Comparison of ENCODE assay signal across 8 cellular contexts in genomic region chr2:86562485-86562890, GRCh38. TPM values are rescaled to one million over a fixed set of nuclear protein-coding genes. Genes with fewer than 3 reads are reported as not detected.
DNase-seq lines count a peak whose midpoint lies in the region; ATAC-seq and TF ChIP-seq lines count a peak whose summit lies in the region.

No MANE protein-coding gene starts in this region.

- H3K9ac ChIP-seq in muscle layer of colon (ENCODE audit: low read length), result peak overlapping the region; percentile 76

- intact Hi-C loops in CD14-positive monocyte (cut with micrococcal nuclease), result loop anchor here (5.0 to 10.0 kb wide), 4 partner anchors 60 to 1148 kb away; partner anchors contain the start of genes KDM3A (in 2 of the 2), RNF103 (in 2 of the 2), CAPG (in 1 of the 2) and SH2D6 (in 1 of the 2)
- intact Hi-C loops in breast epithelium (cut with DNase I; ENCODE audit: low total_unique reads), result no loop called here

- peak overlapping the region; percentile 89 to 97 for H3K4me3 Mint-ChIP-seq in CD14-positive monocyte

- peaks cover 34% of the 10 kb centered on the region for H3K4me1 Mint-ChIP-seq in CD14-positive monocyte

- H3K9me3 Mint-ChIP-seq in CD14-positive monocyte, result peaks cover 0 to 8% (median 3%) of the 10 kb centered on the region in 7 donors

- H3K4me3 ChIP-seq in breast epithelium (peak overlapping the region; percentile 75 to 83 (median 82)), muscle layer of colon (ENCODE audit: low read depth in 1 of 2, low read length in 2 of 2) (peak overlapping the region; percentile 82 to 90)

- in situ Hi-C loops in GM13976 (cut with MboI; ENCODE audit: low sequenced_read_pairs, unreplicated experiment), result no loop called here

- TF ChIP-seq POLR2A in breast epithelium (IDR thresholded peaks at IDR 0.05), result no peak

- H3K4me1 ChIP-seq in breast epithelium (no peaks in the 10 kb centered on the region), muscle layer of colon (ENCODE audit: insufficient read depth, low read length) (peaks cover 25% of the 10 kb centered on the region)

- no peaks in the 10 kb centered on the region for H3K9me3 ChIP-seq in breast epithelium
- H3K9me3 ChIP-seq in muscle layer of colon (ENCODE audit: low read length), result no peaks in the 10 kb centered on the region

- TF ChIP-seq CTCF in CD14-positive monocyte (IDR thresholded peaks at IDR 0.05) (no peak), breast epithelium (IDR thresholded peaks at IDR 0.05) (no peak), GM13976 (IDR thresholded peaks at IDR 0.05; ENCODE audit: borderline replicate concordance, control extremely low read depth, extremely low read depth, insufficient read depth, missing control alignments) (no peak)

- no peaks in the 10 kb centered on the region for H3K27me3 ChIP-seq in breast epithelium
- no peaks in the 10 kb centered on the region for H3K27me3 ChIP-seq in muscle layer of colon (ENCODE audit: control insufficient read depth in 1 of 2, insufficient read depth in 2 of 2, low read length in 2 of 2)

- peaks cover 14 to 19% of the 10 kb centered on the region in 2 donors for H3K36me3 Mint-ChIP-seq in CD14-positive monocyte

- peak overlapping the region; percentile 99 to 100 (median 100) for H3K27ac Mint-ChIP-seq in CD14-positive monocyte

- DNase-seq in CD14-positive monocyte (ENCODE audit: low spot score), result peak; percentile 62
- DNase-seq in breast epithelium (ENCODE audit: low spot score in 2 of 2), result no peak
- DNase-seq in GM13976 (ENCODE audit: low spot score), result no peak
- DNase-seq in cerebellar cortex (ENCODE audit: low spot score), result no peak
- DNase-seq in NCI-H146 (lab: John Stamatoyannopoulos, UW), result no peak

- H3K36me3 ChIP-seq in breast epithelium (no peaks in the 10 kb centered on the region), muscle layer of colon (ENCODE audit: insufficient read depth, low read length) (no peaks in the 10 kb centered on the region)

- H3K27me3 Mint-ChIP-seq in CD14-positive monocyte (ENCODE audit: low read depth in 3 of 3), result peaks cover 0 to 6% (median 2%) of the 10 kb centered on the region in 3 donors

- ATAC-seq in HG03103 (IDR thresholded peaks at IDR 0.05; ENCODE audit: low read depth, unreplicated experiment) (peak; percentile 7), GM21360 (IDR thresholded peaks at IDR 0.05; ENCODE audit: unreplicated experiment) (no peak)

- H3K27ac ChIP-seq in breast epithelium (peak overlapping the region; percentile 99), muscle layer of colon (ENCODE audit: low read depth, low read length) (peak overlapping the region; percentile 94)

RNA-seq across cellular contexts. Expression of gene CHMP3, which starts 0.8 kb away (rescaled TPM):
- polyA plus RNA-seq in CD14-positive monocyte, result 100 to 1,000 TPM in 1 of 2 donors, 10 to 100 TPM in 1; 99.4 to 115 TPM
- total RNA-seq in breast epithelium, result 100 to 1,000 TPM in 1 of 3 donors, 10 to 100 TPM in 2; 77.7 to 202 (median 97.3) TPM
